In the genomic region with DNA sequence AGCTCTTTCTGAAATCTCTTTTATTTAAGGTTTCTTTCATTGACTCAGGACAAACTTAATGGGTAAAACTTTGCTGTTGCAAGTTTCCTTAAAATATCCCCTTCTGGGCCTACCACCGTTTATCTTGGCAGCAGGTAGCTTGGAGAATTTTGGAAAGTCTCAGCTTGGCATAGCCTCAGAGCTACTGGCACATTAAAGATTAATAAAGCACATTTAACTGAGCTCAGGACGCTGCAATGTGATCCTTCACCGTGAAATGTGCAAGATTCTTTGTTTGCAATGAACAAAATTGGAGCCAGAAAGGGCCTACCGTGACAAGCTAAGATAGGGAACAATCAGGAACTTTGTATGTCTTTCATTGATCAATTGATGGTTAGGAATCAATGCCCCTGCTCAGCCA, we compare ENCODE assay signal across 25 cellular contexts.
DNase-seq lines count a peak whose midpoint lies in the region; ATAC-seq, FAIRE-seq and TF ChIP-seq lines count a peak whose summit lies in the region.
"Had no signal": no experiment of that assay in that cellular context is flagged by ENCODE, and none has a peak within 500 bp of the region (broad histone marks: within the 10 kb centered on the region; RNA-seq: fewer than 3 reads in every experiment).

No MANE protein-coding gene starts in this region.

- peak overlapping the region; percentile 73 for H3K4me3 Mint-ChIP-seq in nephron progenitor cell
- peak overlapping the region; percentile 80 for H3K4me3 Mint-ChIP-seq in type B pancreatic cell
- H3K4me3 Mint-ChIP-seq: activated CD4-positive, alpha-beta T cell treated with anti-CD3 and anti-CD28 coated beads, Interleukin-2, amount 10 ng/mL, durations not matched to agents 24 days and 14 days; activated T-cell treated with anti-CD3 and anti-CD28 coated beads, Interleukin-2, amount 50 U/mL, for 72 hours; T-helper 2 cell treated with Interferon-gamma antibody and Interleukin-4, amounts not matched to agents 5 μg/mL and 100 μg/mL, for 36 hours had no signal

- peaks cover 0 to 2% (median 0%) of the 10 kb centered on the region in 4 donors for H3K9me3 ChIP-seq in liver (ENCODE audit: control insufficient read depth in 4 of 4, low read length in 3 of 4)
- H3K9me3 ChIP-seq in HepG2 (ENCODE audit: low read length), result no peaks in the 10 kb centered on the region
- no peaks in the 10 kb centered on the region for H3K9me3 ChIP-seq in endocrine pancreas (ENCODE audit: control insufficient read depth, low read length)

- in situ Hi-C loops in HepG2 (cut with HindIII; ENCODE audit: extremely low pct_ligation_motif_present, low pct_unique_long_range_greater_than_20kb), result no loop called here

- 26% methylated on average over 4 of the region's 4 CpGs for WGBS in liver
- WGBS in HepG2 (ENCODE audit: low lambda C conversion rate), result 6% methylated on average over 4 of the region's 4 CpGs

- ATAC-seq in HepG2 (no peak), GM18505 (IDR thresholded peaks at IDR 0.05; ENCODE audit: unreplicated experiment) (no peak)
- ATAC-seq: activated T-cell treated with anti-CD3 and anti-CD28 coated beads, Interleukin-2, amount 50 U/mL, for 72 hours; GM12878 had no signal

- peaks cover 0 to 30% (median 19%) of the 10 kb centered on the region in 4 donors for H3K4me1 ChIP-seq in liver (ENCODE audit: control insufficient read depth in 4 of 4, insufficient read depth in 4 of 4, low read length in 3 of 4)
- peaks cover 15% of the 10 kb centered on the region for H3K4me1 ChIP-seq in HepG2 (ENCODE audit: insufficient read depth, low read length)
- H3K4me1 ChIP-seq in endocrine pancreas (ENCODE audit: control insufficient read depth, insufficient read depth, low read length), result peaks cover 21% of the 10 kb centered on the region
- H3K4me1 ChIP-seq: left lung had no signal

- no peaks in the 10 kb centered on the region for H3K79me2 ChIP-seq in HepG2 (ENCODE audit: insufficient read depth, low read length)

- H3K4me1 Mint-ChIP-seq in nephron progenitor cell (peaks cover 65% of the 10 kb centered on the region), type B pancreatic cell (ENCODE audit: unreplicated experiment) (peaks cover 34% of the 10 kb centered on the region)
- H3K4me1 Mint-ChIP-seq: activated CD4-positive, alpha-beta T cell treated with anti-CD3 and anti-CD28 coated beads, Interleukin-2, amount 10 ng/mL, durations not matched to agents 24 days and 14 days had no signal

- no peak for TF ChIP-seq CTCF in liver (IDR thresholded peaks at IDR 0.05; ENCODE audit: low read depth, low read length, missing input control)
- no peak for TF ChIP-seq CTCF in HepG2 (CRISPR knock-in tag; IDR thresholded peaks at IDR 0.05)
- no peak for TF ChIP-seq CTCF in nephron progenitor cell (IDR thresholded peaks at IDR 0.05)
- no peak for TF ChIP-seq CTCF in type B pancreatic cell (conservative IDR thresholded peaks at IDR 0.05)

- peaks cover 22% of the 10 kb centered on the region for H3K9me3 Mint-ChIP-seq in nephron progenitor cell
- H3K9me3 Mint-ChIP-seq in type B pancreatic cell, result peaks cover 3% of the 10 kb centered on the region
- H3K9me3 Mint-ChIP-seq: activated CD4-positive, alpha-beta T cell treated with anti-CD3 and anti-CD28 coated beads, Interleukin-2, amount 10 ng/mL, durations not matched to agents 24 days and 14 days had no signal

- H3K27ac Mint-ChIP-seq in nephron progenitor cell (peak overlapping the region; percentile 97), type B pancreatic cell (no peak overlapping the region)
- H3K27ac Mint-ChIP-seq: activated CD4-positive, alpha-beta T cell treated with anti-CD3 and anti-CD28 coated beads, Interleukin-2, amount 10 ng/mL, durations not matched to agents 24 days and 14 days; activated T-cell treated with anti-CD3 and anti-CD28 coated beads, Interleukin-2, amount 50 U/mL, for 72 hours; T-helper 2 cell treated with Interferon-gamma antibody and Interleukin-4, amounts not matched to agents 5 μg/mL and 100 μg/mL, for 36 hours had no signal

- H3K4me3 ChIP-seq in liver (ENCODE audit: low read depth in 1 of 3, low read length in 3 of 3) (no peak overlapping the region), HepG2 (replicated peaks in 1 of 3; ENCODE audit: insufficient read depth in 1 of 3, low read depth in 2 of 3, low read length in 3 of 3) (no peak overlapping the region), endocrine pancreas (ENCODE audit: control insufficient read depth, insufficient read depth, low read length) (peak overlapping the region; percentile 75)
- H3K4me3 ChIP-seq: BLaER1 treated with 17β-estradiol and CSF1 and Interleukin-3, amounts not matched to agents 10 nM and 100 nM; GM12878; HAP-1; left lung had no signal

- no peak overlapping the region for H2AFZ ChIP-seq in HepG2 (ENCODE audit: low read length)

- TF ChIP-seq RAD21 in liver (IDR thresholded peaks at IDR 0.05), result no peak
- no peak for TF ChIP-seq RAD21 in HepG2 (CRISPR knock-in tag; IDR thresholded peaks at IDR 0.05)

- H3K27ac ChIP-seq in liver (ENCODE audit: low read depth in 1 of 2, low read length in 2 of 2), result peak overlapping the region; percentile 83 to 87
- no peak overlapping the region for H3K27ac ChIP-seq in HepG2 (ENCODE audit: extremely low read length, insufficient read depth, low read length)
- H3K27ac ChIP-seq: BLaER1 treated with 17β-estradiol and CSF1 and Interleukin-3, amounts not matched to agents 10 nM and 100 nM; epithelial cell of prostate; left lung; psoas muscle had no signal

- intact Hi-C loops in HepG2 (cut with micrococcal nuclease; ENCODE audit: unreplicated experiment), result no loop called here

- peaks cover 20% of the 10 kb centered on the region for H3K36me3 Mint-ChIP-seq in nephron progenitor cell (ENCODE audit: low read depth)
- no peaks in the 10 kb centered on the region for H3K36me3 Mint-ChIP-seq in type B pancreatic cell

- H3K27me3 Mint-ChIP-seq in nephron progenitor cell (ENCODE audit: low read depth, poor library complexity) (no peaks in the 10 kb centered on the region), type B pancreatic cell (no peaks in the 10 kb centered on the region)

- TF ChIP-seq EP300 in HepG2 (IDR thresholded peaks at IDR 0.05; ENCODE audit: low read depth in 2 of 2, low read length in 2 of 2) (no peak), HepG2 (CRISPR knock-in tag; IDR thresholded peaks at IDR 0.05; ENCODE audit: borderline replicate concordance) (no peak)

- POLR2A ChIA-PET in HepG2 (lab: Yijun Ruan, JAX), result no interaction called here

- H3K9ac ChIP-seq in liver (ENCODE audit: low read depth in 1 of 2, low read length in 2 of 2), result no peak overlapping the region
- no peak overlapping the region for H3K9ac ChIP-seq in HepG2 (ENCODE audit: insufficient read depth, low read depth, low read length)
- H3K9ac ChIP-seq in endocrine pancreas (ENCODE audit: control insufficient read depth, insufficient read depth, low read length), result no peak overlapping the region
- H3K9ac ChIP-seq: BLaER1 treated with 17β-estradiol and CSF1 and Interleukin-3, amounts not matched to agents 10 nM and 100 nM had no signal

- no TSS peak for BruUV-seq in HepG2 (replicated peaks; lab: Mats Ljungman, UMichigan)

- FAIRE-seq in HepG2 (lab: Jason Lieb, UNC), result no peak
- FAIRE-seq: GM12878, small intestine, urothelium cell line had no signal

- H4K20me1 ChIP-seq in HepG2 (ENCODE audit: insufficient read depth, low read length), result no peaks in the 10 kb centered on the region
- H4K20me1 ChIP-seq: BLaER1 treated with 17β-estradiol and CSF1 and Interleukin-3, amounts not matched to agents 10 nM and 100 nM had no signal

- TF ChIP-seq POLR2A in HepG2 (IDR thresholded peaks at IDR 0.05; ENCODE audit: insufficient read depth in 1 of 2, low read depth in 2 of 2, low read length in 2 of 2), result no peak
- TF ChIP-seq POLR2A in GM18505 (IDR thresholded peaks at IDR 0.05; ENCODE audit: borderline replicate concordance, extremely low read depth, insufficient read depth, insufficient read length), result no peak

- H3K27me3 ChIP-seq in liver (ENCODE audit: control insufficient read depth in 4 of 4, insufficient read depth in 4 of 4, low read length in 3 of 4) (no peaks in the 10 kb centered on the region), HepG2 (ENCODE audit: control insufficient read depth in 1 of 2, insufficient read depth in 2 of 2, low read length in 2 of 2) (no peaks in the 10 kb centered on the region), endocrine pancreas (ENCODE audit: control insufficient read depth, insufficient read depth, low read length) (no peaks in the 10 kb centered on the region)
- H3K27me3 ChIP-seq: BLaER1 treated with 17β-estradiol and CSF1 and Interleukin-3, amounts not matched to agents 10 nM and 100 nM; heart right ventricle; left lung had no signal

- H3K36me3 ChIP-seq in liver (ENCODE audit: control insufficient read depth in 4 of 4, insufficient read depth in 3 of 4, low read depth in 1 of 4, low read length in 3 of 4), result no peaks in the 10 kb centered on the region
- no peaks in the 10 kb centered on the region for H3K36me3 ChIP-seq in HepG2 (replicated peaks in 1 of 2; ENCODE audit: control insufficient read depth in 1 of 2, insufficient read depth in 2 of 2, low read length in 2 of 2)
- H3K36me3 ChIP-seq in endocrine pancreas (ENCODE audit: control insufficient read depth, insufficient read depth, low read length), result no peaks in the 10 kb centered on the region
- H3K36me3 ChIP-seq: HAP-1, heart right ventricle, left lung had no signal

- no peak overlapping the region for H3K4me2 ChIP-seq in HepG2 (ENCODE audit: low read depth, low read length)
- H3K4me2 ChIP-seq: BLaER1 treated with 17β-estradiol and CSF1 and Interleukin-3, amounts not matched to agents 10 nM and 100 nM had no signal

- CTCF ChIA-PET in HepG2 (lab: Yijun Ruan, JAX; ENCODE audit: low intra/inter-chr PET ratio, low total read pairs), result no interaction called here

- DNase-seq in HepG2 (ENCODE audit: low spot score) (no peak), nephron progenitor cell (no peak), type B pancreatic cell (ENCODE audit: extremely low spot score, unreplicated experiment) (no peak), iPS-NIHi11 (ENCODE audit: low spot score) (no peak), ecto neural progenitor cell (ENCODE audit: low spot score) (no peak)
- DNase-seq: activated CD4-positive, alpha-beta T cell treated with anti-CD3 and anti-CD28 coated beads, Interleukin-2, amount 10 ng/mL, durations not matched to agents 24 days and 14 days; activated naive CD4-positive, alpha-beta T cell treated with Interleukin-2 at 50 U/mL for 16 hours; activated T-cell treated with anti-CD3 and anti-CD28 coated beads, Interleukin-2, amount 50 U/mL, for 72 hours; amniotic stem cell; central memory CD4-positive, alpha-beta T cell; heart right ventricle; left lung; NCI-H446; psoas muscle; stimulated activated CD4-positive, alpha-beta T cell treated with anti-CD3 and anti-CD28 coated beads, Interleukin-2, amount 100 ng/mL, for 24 hours had no signal

TF ChIP-seq in HepG2, 621 proteins besides CTCF, POLR2A, EP300 and RAD21 (continues in another document):
- TF ChIP-seq ZNF143 (CRISPR knock-in tag; IDR thresholded peaks at IDR 0.05), result no peak
- TF ChIP-seq PPARG (CRISPR knock-in tag; conservative IDR thresholded peaks at IDR 0.05), result no peak
- no peak for TF ChIP-seq ELF3 (CRISPR knock-in tag; IDR thresholded peaks at IDR 0.05)
- no peak for TF ChIP-seq ZNF543 (CRISPR knock-in tag; IDR thresholded peaks at IDR 0.05)
- TF ChIP-seq POLR2AphosphoS5 (IDR thresholded peaks at IDR 0.05; ENCODE audit: low read depth, low read length), result no peak
